In genomic region chr5:140238756-140239155, GRCh38 we compare ENCODE assay signal across 25 cellular contexts.
"Had no signal": no experiment of that assay in that cellular context is flagged by ENCODE, and none has a peak within 500 bp of the region (broad histone marks: within the 10 kb centered on the region; RNA-seq: fewer than 3 reads in every experiment).

No MANE protein-coding gene starts in this region.

- H3K27me3 ChIP-seq: heart left ventricle, pancreas, right atrium auricular region, right lobe of liver, suprapubic skin, tibial artery, upper lobe of right lung had no signal

- H3K36me3 ChIP-seq: pancreas, right lobe of liver, suprapubic skin had no signal

- ATAC-seq: heart left ventricle; naive thymus-derived CD4-positive, alpha-beta T cell; pancreas; right lobe of liver; stimulated activated memory B cell treated with anti-CD40 and anti-IgM and Interleukin-4, amounts not matched to agents 10 μg/mL and 1 μg/mL and 100 μg/mL, for 72 hours; stimulated activated naive CD8-positive, alpha-beta T cell treated with anti-CD3 and anti-CD28 coated beads, Interleukin-15, amount 100 ng/mL, for 72 hours; upper lobe of right lung had no signal

- H3K27ac ChIP-seq: lower lobe of right lung, pancreas, right lobe of liver, suprapubic skin, thoracic aorta, upper lobe of right lung had no signal

- H3K9me3 ChIP-seq: heart left ventricle, lower lobe of right lung, pancreas, right atrium auricular region, right lobe of liver, suprapubic skin, thoracic aorta, tibial artery, upper lobe of right lung had no signal

- DNase-seq: glutamatergic neuron; heart left ventricle; hypothalamus; islet precursor cell; lower lobe of right lung; mammary epithelial cell; mesenchymal stem cell; naive thymus-derived CD4-positive, alpha-beta T cell; nucleus accumbens; right lobe of liver; stimulated activated CD4-positive, alpha-beta T cell treated with anti-CD3 and anti-CD28 coated beads, Interleukin-1b, Interleukin-23, amount 100 ng/mL, for 48 hours; stimulated activated CD4-positive, alpha-beta T cell treated with anti-CD3 and anti-CD28 coated beads, Interleukin-2, amount 100 ng/mL, for 48 hours; stimulated activated CD4-positive, alpha-beta T cell treated with anti-CD3 and anti-CD28 coated beads, Interleukin-4, amount 100 ng/mL, for 4 hours; stimulated activated CD8-positive, alpha-beta memory T cell treated with anti-CD3 and anti-CD28 coated beads, Interleukin-4, amount 100 ng/mL, for 48 hours; stimulated activated naive CD4-positive, alpha-beta T cell treated with Interleukin-2 at 50 U/mL for 16 hours; stimulated activated naive CD8-positive, alpha-beta T cell treated with anti-CD3 and anti-CD28 coated beads, Interleukin-15, amount 100 ng/mL, for 72 hours; tibial artery; trophoblast cell; upper lobe of right lung had no signal

- H3K4me3 ChIP-seq: heart left ventricle, lower lobe of right lung, pancreas, right atrium auricular region, right lobe of liver, smooth muscle cell, suprapubic skin, thoracic aorta, tibial artery, upper lobe of right lung had no signal
